In genomic region chr1:242467556-242468145, GRCh38 we compare ENCODE assay signal across 9 cellular contexts. TPM values are rescaled to one million over a fixed set of nuclear protein-coding genes. Genes with fewer than 3 reads are reported as not detected.
DNase-seq lines count a peak whose midpoint lies in the region; ATAC-seq and TF ChIP-seq lines count a peak whose summit lies in the region.
"Had no signal": no experiment of that assay in that cellular context is flagged by ENCODE, and none has a peak within 500 bp of the region (broad histone marks: within the 10 kb centered on the region; RNA-seq: fewer than 3 reads in every experiment).

No MANE protein-coding gene starts in this region.

- H3K9me2 ChIP-seq in GM23248 (ENCODE audit: insufficient read depth) = no peaks in the 10 kb centered on the region

- H3K27ac Mint-ChIP-seq in stimulated activated memory B cell treated with anti-CD40 and anti-IgM and Interleukin-4, amounts not matched to agents 10 μg/mL and 1 μg/mL and 100 μg/mL, for 72 hours = no peak overlapping the region

- no peaks in the 10 kb centered on the region for H3K4me1 Mint-ChIP-seq in stimulated activated memory B cell treated with anti-CD40 and anti-IgM and Interleukin-4, amounts not matched to agents 10 μg/mL and 1 μg/mL and 100 μg/mL, for 72 hours

- ATAC-seq in stimulated activated memory B cell treated with anti-CD40 and anti-IgM and Interleukin-4, amounts not matched to agents 10 μg/mL and 1 μg/mL and 100 μg/mL, for 72 hours = no peak

- no peak for TF ChIP-seq POLR2A in erythroblast (IDR thresholded peaks at IDR 0.05; ENCODE audit: low read length)

- no peaks in the 10 kb centered on the region for H3K36me3 Mint-ChIP-seq in stimulated activated memory B cell treated with anti-CD40 and anti-IgM and Interleukin-4, amounts not matched to agents 10 μg/mL and 1 μg/mL and 100 μg/mL, for 72 hours

- no peaks in the 10 kb centered on the region for H4K20me1 ChIP-seq in GM23248 (ENCODE audit: insufficient read depth)
- H4K20me1 ChIP-seq: BLaER1 treated with 17β-estradiol and CSF1 and Interleukin-3, amounts not matched to agents 10 nM and 100 nM had no signal

- no peak overlapping the region for H3K9ac ChIP-seq in GM23248
- H3K9ac ChIP-seq: BLaER1 treated with 17β-estradiol and CSF1 and Interleukin-3, amounts not matched to agents 10 nM and 100 nM had no signal

- no peaks in the 10 kb centered on the region for H3K79me2 ChIP-seq in GM23248 (ENCODE audit: insufficient read depth)

- no peak overlapping the region for H3K27ac ChIP-seq in GM23248
- H3K27ac ChIP-seq: BLaER1 treated with 17β-estradiol and CSF1 and Interleukin-3, amounts not matched to agents 10 nM and 100 nM had no signal

- WGBS in GM23248 (ENCODE audit: low coverage in 1 of 2, low lambda C conversion rate in 2 of 2, missing lambda C conversion rate in 2 of 2), 2 experiments = 12 to 16% methylated on average over 4 of the region's 4 CpGs

- H3K27me3 ChIP-seq in GM23248 (replicated peaks; ENCODE audit: insufficient read depth) = no peaks in the 10 kb centered on the region
- H3K27me3 ChIP-seq: BLaER1 treated with 17β-estradiol and CSF1 and Interleukin-3, amounts not matched to agents 10 nM and 100 nM had no signal

- in situ Hi-C loops in GM23248 (cut with MboI) (loop anchor here (10.0 kb wide), 1 partner anchor 847 kb away; no protein-coding TSS in a partner anchor), SK-MEL-5 (cut with HindIII; ENCODE audit: low pct_unique_long_range_greater_than_20kb, low sequenced_read_pairs) (no loop called here)

- H3K36me3 ChIP-seq in GM23248 (ENCODE audit: low read depth) = no peaks in the 10 kb centered on the region
- H3K36me3 ChIP-seq: BLaER1 treated with 17β-estradiol and CSF1 and Interleukin-3, amounts not matched to agents 10 nM and 100 nM had no signal

- no peaks in the 10 kb centered on the region for H3K27me3 Mint-ChIP-seq in stimulated activated memory B cell treated with anti-CD40 and anti-IgM and Interleukin-4, amounts not matched to agents 10 μg/mL and 1 μg/mL and 100 μg/mL, for 72 hours

- no peak overlapping the region for H2AFZ ChIP-seq in GM23248

- no peak overlapping the region for H3K4me2 ChIP-seq in GM23248 (ENCODE audit: unreplicated experiment)
- H3K4me2 ChIP-seq: BLaER1 treated with 17β-estradiol and CSF1 and Interleukin-3, amounts not matched to agents 10 nM and 100 nM had no signal

- H3K4me1 ChIP-seq in GM23248 (ENCODE audit: insufficient read depth) = no peaks in the 10 kb centered on the region
- H3K4me1 ChIP-seq: BLaER1 treated with 17β-estradiol and CSF1 and Interleukin-3, amounts not matched to agents 10 nM and 100 nM had no signal

- H3F3A ChIP-seq in GM23248 (ENCODE audit: insufficient read depth) = no peaks in the 10 kb centered on the region

- peak; percentile 6 to 64 (median 8) for DNase-seq in NCI-H1417 (lab: John Stamatoyannopoulos, UW)
- DNase-seq in NCI-H1417 treated with DMSO at 0.1 percent for 48 hours (lab: John Stamatoyannopoulos, UW) = no peak
- DNase-seq in GM23248 = peak; percentile 72
- DNase-seq in M059J (ENCODE audit: low read depth) = peak; percentile 45
- DNase-seq in SK-MEL-5 (ENCODE audit: low read depth, low spot score) = peak; percentile 74
- DNase-seq in erythroblast (lab: John Stamatoyannopoulos, UW) = peak; percentile 4 to 38
- DNase-seq in myocyte (ENCODE audit: low read depth) = peak; percentile 70

- no peaks in the 10 kb centered on the region for H3K9me3 Mint-ChIP-seq in stimulated activated memory B cell treated with anti-CD40 and anti-IgM and Interleukin-4, amounts not matched to agents 10 μg/mL and 1 μg/mL and 100 μg/mL, for 72 hours

- H3K9me3 ChIP-seq in GM23248 (ENCODE audit: low read depth) = no peaks in the 10 kb centered on the region
- H3K9me3 ChIP-seq: BLaER1 treated with 17β-estradiol and CSF1 and Interleukin-3, amounts not matched to agents 10 nM and 100 nM had no signal

- no peak overlapping the region for H3K4me3 ChIP-seq in GM23248
- H3K4me3 ChIP-seq: BLaER1 treated with 17β-estradiol and CSF1 and Interleukin-3, amounts not matched to agents 10 nM and 100 nM had no signal

- H3K4me3 Mint-ChIP-seq in stimulated activated memory B cell treated with anti-CD40 and anti-IgM and Interleukin-4, amounts not matched to agents 10 μg/mL and 1 μg/mL and 100 μg/mL, for 72 hours = no peak overlapping the region

RNA-seq across cellular contexts. Expression of gene PLD5, which starts 56.8 kb away (rescaled TPM):
- total RNA-seq in GM23248 (2014; rRNA removed; shearing (Covaris generic)) = 1.5 TPM in 1 of 2 replicates, not detected in the other
- polyA plus RNA-seq in GM23248 (2016; fragmentation: Nextera tagmentation; extraction: Ambion mirVana) = 0.14 TPM in 1 of 2 replicates, not detected in the other
- total RNA-seq in M059J (2014; rRNA removed; shearing (Covaris generic)) = not detected in 2 replicates
- total RNA-seq in SK-MEL-5 (2014; rRNA removed; shearing (Covaris generic)) = not detected in 2 replicates
- not detected in 2 replicates for polyA plus RNA-seq in SK-MEL-5 (2015; cell fraction: cytosol; rRNA removed)
- polyA plus RNA-seq in SK-MEL-5 (2015; cell fraction: nucleus; rRNA removed) = not detected in 2 replicates
- 0.26 and 0.29 TPM in 2 replicates for total RNA-seq in myocyte
- 1.1 TPM for polyA plus RNA-seq in myocyte (2012)
